In the genomic region with DNA sequence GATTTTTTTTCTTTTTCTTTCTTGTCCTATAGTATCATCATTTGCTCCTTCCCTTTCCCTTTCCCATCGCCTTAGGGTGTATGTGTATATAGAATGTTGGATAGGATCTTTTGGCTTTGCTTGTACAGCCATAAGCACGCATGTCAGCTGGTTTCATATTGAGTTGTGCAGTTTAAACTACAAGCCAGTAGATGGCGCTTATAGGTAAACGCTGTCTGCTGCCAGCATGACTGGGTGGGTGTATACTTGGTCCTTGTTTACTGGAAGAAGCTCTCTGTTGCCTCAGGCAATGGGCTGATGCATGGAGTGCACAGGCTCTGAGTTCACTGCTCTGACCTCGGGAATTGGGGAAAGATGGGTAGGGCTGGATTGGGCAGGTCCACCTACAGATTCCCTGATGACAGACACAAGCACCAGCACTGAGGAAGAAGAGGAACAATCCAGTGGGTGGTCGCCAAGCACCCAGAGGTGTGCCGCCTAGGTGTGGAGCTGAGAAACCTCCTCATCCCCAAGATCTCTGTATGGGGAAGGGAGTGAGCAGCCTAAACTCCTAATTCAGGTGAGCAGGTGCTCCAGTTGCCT, we compare ENCODE assay signal across 8 cellular contexts.
DNase-seq lines count a peak whose midpoint lies in the region; ATAC-seq and TF ChIP-seq lines count a peak whose summit lies in the region.

No MANE protein-coding gene starts in this region.

- TF ChIP-seq CTCF in colonic mucosa (IDR thresholded peaks at IDR 0.05) (peak; percentile 31), psoas muscle (IDR thresholded peaks at IDR 0.05) (peak; percentile 8)

- DNase-seq in Ammon's horn (ENCODE audit: low spot score) (peak; percentile 28), NCI-H2081 treated with DMSO at 0.1 percent for 48 hours (lab: John Stamatoyannopoulos, UW) (peak; percentile 17), colonic mucosa (no peak), psoas muscle (no peak)
- DNase-seq in stimulated activated CD4-positive, alpha-beta T cell treated with anti-CD3 and anti-CD28 coated beads, Interleukin-12 subunit alpha, Interleukin-12 subunit beta, amount 100 ng/mL, for 4 hours = no peak
- no peak for DNase-seq in activated CD4-positive, alpha-beta T cell treated with anti-CD3 and anti-CD28 coated beads, Interleukin-2, amount 50 U/mL, for 4 hours

- H3K27ac ChIP-seq in colonic mucosa (no peak overlapping the region), psoas muscle (no peak overlapping the region)

- no peak overlapping the region for H3K9ac ChIP-seq in colonic mucosa (ENCODE audit: low read depth in 2 of 2, low read length in 2 of 2)

- H3K9me3 ChIP-seq in colonic mucosa (no peaks in the 10 kb centered on the region), psoas muscle (no peaks in the 10 kb centered on the region)

- WGBS in psoas muscle, 3 donors = 45 to 51% (median 47%) methylated on average over 7 of the region's 7 CpGs

- H3K27me3 ChIP-seq in colonic mucosa (no peaks in the 10 kb centered on the region), psoas muscle (ENCODE audit: insufficient read depth in 3 of 3, low read length in 2 of 3) (no peaks in the 10 kb centered on the region)

- no peaks in the 10 kb centered on the region for H3K36me3 ChIP-seq in colonic mucosa
- no peaks in the 10 kb centered on the region for H3K36me3 ChIP-seq in psoas muscle (ENCODE audit: insufficient read depth in 1 of 2, low read depth in 1 of 2)

- H3K4me3 ChIP-seq in colonic mucosa (no peak overlapping the region), psoas muscle (no peak overlapping the region)

- peak; percentile 86 for ATAC-seq in GM18519 (IDR thresholded peaks at IDR 0.05; ENCODE audit: low FRiP score, unreplicated experiment)
- ATAC-seq in HG03025 (IDR thresholded peaks at IDR 0.05; ENCODE audit: low FRiP score, unreplicated experiment) = peak; percentile 92
- no peak for ATAC-seq in psoas muscle

- intact Hi-C loops in colonic mucosa (cut with DNase I) = no loop called here
- intact Hi-C loops in psoas muscle (cut with DNase I) = no loop called here

- H3K4me1 ChIP-seq in colonic mucosa (no peaks in the 10 kb centered on the region), psoas muscle (no peaks in the 10 kb centered on the region)

Comparison
In these comparisons a context has a peak if more than half of its experiments do, and no peak if none do; other contexts are left out.
1. DNase-seq: peak in Ammon's horn (single experiment) and NCI-H2081 treated with DMSO at 0.1 percent for 48 hours (single experiment); none in colonic mucosa (single experiment), psoas muscle (0 of 2), stimulated activated CD4-positive, alpha-beta T cell treated with anti-CD3 and anti-CD28 coated beads, Interleukin-12 subunit alpha, Interleukin-12 subunit beta, amount 100 ng/mL, for 4 hours (single experiment) and activated CD4-positive, alpha-beta T cell treated with anti-CD3 and anti-CD28 coated beads, Interleukin-2, amount 50 U/mL, for 4 hours (0 of 2).
2. ATAC-seq: peak in GM18519 (single experiment) and HG03025 (single experiment); none in psoas muscle (0 of 4).